19 cellular contexts compared by ENCODE assay signal in the genomic region with DNA sequence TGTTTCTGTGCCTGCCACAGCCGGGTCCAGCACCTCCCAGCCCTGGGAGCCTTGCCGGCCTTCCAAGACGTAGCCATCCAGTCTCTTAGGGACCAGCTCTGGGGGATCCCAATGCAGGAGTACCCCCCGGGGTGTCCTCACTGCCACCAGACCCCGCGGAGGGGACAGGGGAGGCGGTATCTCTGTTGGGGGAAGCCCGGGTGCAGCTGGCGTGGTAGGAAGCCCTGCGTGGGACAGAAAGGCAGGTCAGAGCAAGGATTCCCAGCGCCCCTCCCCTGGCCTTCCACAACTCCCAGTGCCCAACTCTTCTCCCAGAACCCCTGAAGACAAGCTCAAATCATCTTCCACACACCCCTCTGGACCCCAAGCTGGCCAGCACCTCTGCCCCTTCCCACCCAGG. TPM values are rescaled to one million over a fixed set of nuclear protein-coding genes. Genes with fewer than 3 reads are reported as not detected.
DNase-seq lines count a peak whose midpoint lies in the region; ATAC-seq and TF ChIP-seq lines count a peak whose summit lies in the region.
"Had no signal": no experiment of that assay in that cellular context is flagged by ENCODE, and none has a peak within 500 bp of the region (broad histone marks: within the 10 kb centered on the region; RNA-seq: fewer than 3 reads in every experiment).

No MANE protein-coding gene starts in this region.

- no peak for ATAC-seq in stimulated activated effector memory CD8-positive, alpha-beta T cell treated with anti-CD3 and anti-CD28 coated beads, Interleukin-12 subunit alpha, Interleukin-12 subunit beta, amount 100 ng/mL, for 72 hours
- no peak for ATAC-seq in activated T-helper 17 cell treated with anti-CD3 and anti-CD28 coated beads, Interleukin-2, amount 50 U/mL, for 72 hours (replicated peaks)
- ATAC-seq in HG03097 (IDR thresholded peaks at IDR 0.05; ENCODE audit: low FRiP score, unreplicated experiment), result no peak
- ATAC-seq: A549 had no signal

- H3K27me3 ChIP-seq in breast epithelium (no peaks in the 10 kb centered on the region), iPS-15b (ENCODE audit: control insufficient read depth, insufficient read depth, low read length) (peaks cover 3% of the 10 kb centered on the region)

- no peaks in the 10 kb centered on the region for H3K9me3 Mint-ChIP-seq in MCF 10A (ENCODE audit: unreplicated experiment)
- H3K9me3 Mint-ChIP-seq in stimulated activated effector memory CD8-positive, alpha-beta T cell treated with anti-CD3 and anti-CD28 coated beads, Interleukin-12 subunit alpha, Interleukin-12 subunit beta, amount 100 ng/mL, for 72 hours, result no peaks in the 10 kb centered on the region
- no peaks in the 10 kb centered on the region for H3K9me3 Mint-ChIP-seq in activated T-helper 17 cell treated with anti-CD3 and anti-CD28 coated beads, Interleukin-2, amount 50 U/mL, for 72 hours

- intact Hi-C loops in breast epithelium (cut with DNase I; ENCODE audit: low total_unique reads) (loop anchor here (10.0 kb wide), 1 partner anchor 265 kb away; a partner anchor contains a TSS), MCF 10A (cut with micrococcal nuclease) (loop anchor here (10.0 kb wide), 2 partner anchors 145 to 445 kb away; a partner anchor contains a TSS)

- H3K9ac ChIP-seq in iPS-15b (ENCODE audit: low read depth, low read length), result no peak overlapping the region

- POLR2A ChIA-PET in MCF 10A (lab: Yijun Ruan, JAX), result interaction anchor here (1.0 kb wide), 2 partner anchors 89 to 150 kb away, joined by 3 read pairs; a partner anchor contains a TSS

- no peak for TF ChIP-seq CTCF in breast epithelium (IDR thresholded peaks at IDR 0.05)
- TF ChIP-seq CTCF in MCF 10A (IDR thresholded peaks at IDR 0.05; ENCODE audit: unreplicated experiment), result no peak

- TF ChIP-seq POLR2A in breast epithelium (IDR thresholded peaks at IDR 0.05), result no peak

- H3K36me3 ChIP-seq in breast epithelium (no peaks in the 10 kb centered on the region), iPS-15b (ENCODE audit: control insufficient read depth, insufficient read depth, low read length) (peaks cover 18% of the 10 kb centered on the region)
- H3K36me3 ChIP-seq: HAP-1 had no signal

- BruUV-seq in MCF 10A (replicated peaks; lab: Mats Ljungman, UMichigan), result no TSS peak

- peak overlapping the region; percentile 14 to 25 for H3K27ac ChIP-seq in breast epithelium
- H3K27ac ChIP-seq: 22Rv1, A549, C4-2B had no signal

- peaks cover 4% of the 10 kb centered on the region for H3K36me3 Mint-ChIP-seq in MCF 10A (ENCODE audit: insufficient read depth, unreplicated experiment)
- peaks cover 22% of the 10 kb centered on the region for H3K36me3 Mint-ChIP-seq in stimulated activated effector memory CD8-positive, alpha-beta T cell treated with anti-CD3 and anti-CD28 coated beads, Interleukin-12 subunit alpha, Interleukin-12 subunit beta, amount 100 ng/mL, for 72 hours
- peaks cover 5% of the 10 kb centered on the region for H3K36me3 Mint-ChIP-seq in activated T-helper 17 cell treated with anti-CD3 and anti-CD28 coated beads, Interleukin-2, amount 50 U/mL, for 72 hours (ENCODE audit: low read depth)

- H3K4me1 ChIP-seq in breast epithelium (peaks cover 4 to 7% of the 10 kb centered on the region in 2 donors), iPS-15b (ENCODE audit: control insufficient read depth, insufficient read depth, low read length) (no peaks in the 10 kb centered on the region)

- DNase-seq in breast epithelium (ENCODE audit: low spot score in 2 of 2) (no peak), MCF 10A (ENCODE audit: unreplicated experiment) (no peak), DMS53 (lab: John Stamatoyannopoulos, UW) (no peak)
- DNase-seq in stimulated activated effector memory CD8-positive, alpha-beta T cell treated with anti-CD3 and anti-CD28 coated beads, Interleukin-12 subunit alpha, Interleukin-12 subunit beta, amount 100 ng/mL, for 72 hours (ENCODE audit: low spot score in 2 of 2), result no peak
- DNase-seq in NK-92 treated with Interleukin-12 subunit alpha and Interleukin-12 subunit beta, amount 100 ng/mL, for 24 hours (lab: John Stamatoyannopoulos, UW), result no peak
- DNase-seq: AML-193; CD4-positive, alpha-beta memory T cell; DMS153; DMS79 treated with DMSO at 0.1 percent for 48 hours; IMR-90 had no signal

- no peaks in the 10 kb centered on the region for H3K27me3 Mint-ChIP-seq in MCF 10A (ENCODE audit: insufficient read depth, unreplicated experiment)
- no peaks in the 10 kb centered on the region for H3K27me3 Mint-ChIP-seq in activated T-helper 17 cell treated with anti-CD3 and anti-CD28 coated beads, Interleukin-2, amount 50 U/mL, for 72 hours

- H3K9me3 ChIP-seq in breast epithelium, result no peaks in the 10 kb centered on the region
- H3K9me3 ChIP-seq in iPS-15b (ENCODE audit: control insufficient read depth, insufficient read depth, low read length), result no peaks in the 10 kb centered on the region
- H3K9me3 ChIP-seq: A549, HAP-1 had no signal

- H3K4me1 Mint-ChIP-seq in MCF 10A (ENCODE audit: insufficient read depth, unreplicated experiment), result peaks cover 15% of the 10 kb centered on the region
- H3K4me1 Mint-ChIP-seq in stimulated activated effector memory CD8-positive, alpha-beta T cell treated with anti-CD3 and anti-CD28 coated beads, Interleukin-12 subunit alpha, Interleukin-12 subunit beta, amount 100 ng/mL, for 72 hours, result peaks cover 35% of the 10 kb centered on the region
- peaks cover 12% of the 10 kb centered on the region for H3K4me1 Mint-ChIP-seq in activated T-helper 17 cell treated with anti-CD3 and anti-CD28 coated beads, Interleukin-2, amount 50 U/mL, for 72 hours

- no peak overlapping the region for H3K27ac Mint-ChIP-seq in MCF 10A (ENCODE audit: low read depth, unreplicated experiment)
- H3K27ac Mint-ChIP-seq in stimulated activated effector memory CD8-positive, alpha-beta T cell treated with anti-CD3 and anti-CD28 coated beads, Interleukin-12 subunit alpha, Interleukin-12 subunit beta, amount 100 ng/mL, for 72 hours, result peak overlapping the region; percentile 8
- H3K27ac Mint-ChIP-seq in activated T-helper 17 cell treated with anti-CD3 and anti-CD28 coated beads, Interleukin-2, amount 50 U/mL, for 72 hours, result no peak overlapping the region
- H3K27ac Mint-ChIP-seq: CD4-positive, alpha-beta memory T cell had no signal

- H3K4me3 ChIP-seq in breast epithelium, result no peak overlapping the region
- peak overlapping the region; percentile 48 for H3K4me3 ChIP-seq in iPS-15b (ENCODE audit: low read depth, low read length)
- H3K4me3 ChIP-seq: A549, HAP-1 had no signal

- H3K4me3 Mint-ChIP-seq in MCF 10A (ENCODE audit: unreplicated experiment), result no peak overlapping the region
- no peak overlapping the region for H3K4me3 Mint-ChIP-seq in stimulated activated effector memory CD8-positive, alpha-beta T cell treated with anti-CD3 and anti-CD28 coated beads, Interleukin-12 subunit alpha, Interleukin-12 subunit beta, amount 100 ng/mL, for 72 hours
- no peak overlapping the region for H3K4me3 Mint-ChIP-seq in activated T-helper 17 cell treated with anti-CD3 and anti-CD28 coated beads, Interleukin-2, amount 50 U/mL, for 72 hours

- CTCF ChIA-PET in MCF 10A (lab: Yijun Ruan, JAX), result interaction anchor here (0.6 to 52.4 kb wide), 11 partner anchors 9 to 733 kb away, joined by 3 to 1675 read pairs (median 5); a partner anchor contains a TSS

RNA-seq across cellular contexts. Expression of a gene that starts 4.9 kb away (rescaled TPM):
- 100 to 1,000 TPM; 195 to 259 (median 231) TPM for total RNA-seq in breast epithelium
- 464 and 483 TPM in 2 replicates for total RNA-seq in MCF 10A (2022)
- 100 to 1,000 TPM; 457 to 593 TPM for total RNA-seq in activated T-helper 17 cell treated with anti-CD3 and anti-CD28 coated beads, Interleukin-2, amount 50 U/mL, for 72 hours

RNA-seq across cellular contexts. Expression of a gene that starts 15.2 kb away (rescaled TPM):
- total RNA-seq in breast epithelium, result 1 to 10 TPM in 2 of 3 donors, not detected in 1; 5.9 to 8.0 TPM
- 0.25 and 0.44 TPM in 2 replicates for total RNA-seq in MCF 10A (2022)
- total RNA-seq in activated T-helper 17 cell treated with anti-CD3 and anti-CD28 coated beads, Interleukin-2, amount 50 U/mL, for 72 hours, result not detected
- total RNA-seq: CD4-positive, alpha-beta memory T cell; G401; IMR-90 had no signal

RNA-seq across cellular contexts. Expression of a gene that starts 23.8 kb away (rescaled TPM):
- total RNA-seq in breast epithelium (not detected), MCF 10A (2022) (not detected in 2 replicates)
- total RNA-seq in activated T-helper 17 cell treated with anti-CD3 and anti-CD28 coated beads, Interleukin-2, amount 50 U/mL, for 72 hours, result not detected
- total RNA-seq: CD4-positive, alpha-beta memory T cell; G401; H1 had no signal

RNA-seq across cellular contexts. Expression of a gene that starts 30.3 kb away (rescaled TPM):
- 1 to 10 TPM in 2 of 3 donors, under 1 TPM in 1; 0.80 to 2.6 (median 2.6) TPM for total RNA-seq in breast epithelium
- total RNA-seq in MCF 10A (2022), result 0.32 and 0.40 TPM in 2 replicates
- total RNA-seq in activated T-helper 17 cell treated with anti-CD3 and anti-CD28 coated beads, Interleukin-2, amount 50 U/mL, for 72 hours, result 1 to 10 TPM in 1 of 2 donors, under 1 TPM in 1; 0.78 to 3.6 TPM
- total RNA-seq: G401, H1 had no signal
